Comparison of ENCODE assay signal across 15 cellular contexts in the genomic region with DNA sequence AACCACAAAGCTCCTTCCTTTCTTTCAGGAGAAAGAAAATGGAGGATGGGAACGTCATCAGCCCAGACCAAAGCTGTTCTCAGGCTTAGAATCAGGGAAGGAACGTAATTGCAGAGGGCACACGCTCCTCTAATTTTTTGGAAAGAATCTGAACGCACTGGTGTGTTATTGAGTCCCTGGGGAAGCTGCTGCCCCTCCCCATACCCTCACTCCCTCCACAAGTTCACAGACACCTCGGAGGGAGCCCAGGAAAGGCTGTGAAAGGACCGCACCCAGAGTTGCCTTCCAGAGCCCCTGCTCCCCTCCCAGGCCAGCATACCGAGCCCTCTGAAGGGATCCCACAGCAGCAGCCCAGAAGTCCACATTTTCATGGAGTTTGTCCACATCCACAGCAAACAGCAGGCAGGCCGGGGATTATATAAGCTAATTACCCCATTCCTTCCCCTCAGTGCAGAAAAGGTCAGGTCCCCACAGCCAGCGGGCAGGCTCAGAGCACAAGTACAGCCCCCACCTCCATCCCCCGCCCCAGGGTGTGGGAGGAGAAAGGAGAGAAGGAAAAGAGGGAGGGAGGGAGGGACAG. TPM values are rescaled to one million over a fixed set of nuclear protein-coding genes. Genes with fewer than 3 reads are reported as not detected.
DNase-seq lines count a peak whose midpoint lies in the region; ATAC-seq and TF ChIP-seq lines count a peak whose summit lies in the region.
"Had no signal": no experiment of that assay in that cellular context is flagged by ENCODE, and none has a peak within 500 bp of the region (broad histone marks: within the 10 kb centered on the region; RNA-seq: fewer than 3 reads in every experiment).

No MANE protein-coding gene starts in this region.

- WGBS in heart right ventricle, 2 donors: 53 to 54% methylated on average over 10 of the region's 10 CpGs

- intact Hi-C loops in heart right ventricle (cut with DNase I): loop anchor here in 3 of 10 donors (5.0 to 10.0 kb wide), 3 partner anchors 517 to 522 kb away; no protein-coding TSS in a partner anchor

- no peak overlapping the region for H3K9ac ChIP-seq in parathyroid adenoma

- DNase-seq in AG08395 (ENCODE audit: low spot score) (peak; percentile 34), Peyer's patch (peak in 1 of 3 donors; percentile 50), heart right ventricle (peak; percentile 60 to 67), Kasumi-1 (lab: John Stamatoyannopoulos, UW) (no peak)
- no peak for DNase-seq in effector CD4-positive, alpha-beta T cell
- DNase-seq in activated CD4-positive, alpha-beta T cell treated with anti-CD3 and anti-CD28 coated beads for 1 hour: no peak
- DNase-seq: activated gamma-delta T cell treated with Interleukin-2 at 50 U/mL for 16 hours; AML-193; MV-4-11; stimulated activated CD4-positive, alpha-beta T cell treated with anti-CD3 and anti-CD28 coated beads, Interleukin-2, amount 100 ng/mL, for 48 hours had no signal

- no peak overlapping the region for H2AFZ ChIP-seq in parathyroid adenoma

- peak; percentile 57 to 91 (median 82) for ATAC-seq in heart right ventricle
- no peak for ATAC-seq in GM21723 (IDR thresholded peaks at IDR 0.05; ENCODE audit: unreplicated experiment)
- ATAC-seq: GM12878 had no signal

- H3K9me3 ChIP-seq in Peyer's patch: no peaks in the 10 kb centered on the region
- H3K9me3 ChIP-seq in heart right ventricle: no peaks in the 10 kb centered on the region
- no peaks in the 10 kb centered on the region for H3K9me3 ChIP-seq in parathyroid adenoma (ENCODE audit: control insufficient read depth, low read length)

- no peaks in the 10 kb centered on the region for H3K79me2 ChIP-seq in parathyroid adenoma

- H3K4me1 ChIP-seq in Peyer's patch (peaks cover 0 to 5% (median 3%) of the 10 kb centered on the region in 4 donors), heart right ventricle (peaks cover 3 to 29% (median 16%) of the 10 kb centered on the region in 9 donors), parathyroid adenoma (peaks cover 2% of the 10 kb centered on the region)

- no peak for TF ChIP-seq POLR2A in Peyer's patch (IDR thresholded peaks at IDR 0.05)

- H3K4me2 ChIP-seq in parathyroid adenoma (ENCODE audit: low read length): no peak overlapping the region

- peak overlapping the region in 2 of 4 donors; percentile 2 to 25 for H3K4me3 ChIP-seq in Peyer's patch
- peak overlapping the region in 8 of 10 donors; percentile 6 to 37 (median 18) for H3K4me3 ChIP-seq in heart right ventricle
- no peak overlapping the region for H3K4me3 ChIP-seq in parathyroid adenoma (ENCODE audit: low read depth, low read length)
- H3K4me3 ChIP-seq: GM12878 had no signal

- H3K27me3 ChIP-seq in Peyer's patch: no peaks in the 10 kb centered on the region
- H3K27me3 ChIP-seq in heart right ventricle: peaks cover 0 to 17% (median 9%) of the 10 kb centered on the region in 7 donors
- H3K27me3 ChIP-seq in parathyroid adenoma (ENCODE audit: control insufficient read depth, insufficient read depth, low read length): no peaks in the 10 kb centered on the region

- no peak for TF ChIP-seq CTCF in Peyer's patch (IDR thresholded peaks at IDR 0.05)
- TF ChIP-seq CTCF in heart right ventricle (IDR thresholded peaks at IDR 0.05): no peak
- no peak for TF ChIP-seq CTCF in parathyroid adenoma (IDR thresholded peaks at IDR 0.05)

- H3K27ac ChIP-seq in Peyer's patch: peak overlapping the region; percentile 38 to 87 (median 56)
- H3K27ac ChIP-seq in heart right ventricle: peak overlapping the region; percentile 32 to 85 (median 70)
- H3K27ac ChIP-seq in parathyroid adenoma: peak overlapping the region; percentile 30
- H3K27ac ChIP-seq: epithelial cell of prostate, VCaP had no signal

- no peaks in the 10 kb centered on the region for H3K36me3 ChIP-seq in Peyer's patch
- no peaks in the 10 kb centered on the region for H3K36me3 ChIP-seq in heart right ventricle
- H3K36me3 ChIP-seq in parathyroid adenoma (ENCODE audit: control insufficient read depth, insufficient read depth, low read length): no peaks in the 10 kb centered on the region

RNA-seq across cellular contexts. Expression of a gene that starts 53.7 kb away (rescaled TPM):
- total RNA-seq in Peyer's patch: not detected
- total RNA-seq in heart right ventricle: not detected
- polyA plus RNA-seq in heart right ventricle: not detected
- total RNA-seq: GM12878 had no signal
- polyA plus RNA-seq: GM12878 had no signal

Comparison
In these comparisons a context has a peak if more than half of its experiments do, and no peak if none do; other contexts are left out.
1. DNase-seq: peak in AG08395 (single experiment) and heart right ventricle (2 of 2); none in effector CD4-positive, alpha-beta T cell (single experiment), Kasumi-1 (0 of 2) and activated CD4-positive, alpha-beta T cell treated with anti-CD3 and anti-CD28 coated beads for 1 hour (single experiment).
2. Peak in every context shown above with its lines, with median percentiles within 50 percentile points of each other: H3K27ac ChIP-seq.